In the genomic region with DNA sequence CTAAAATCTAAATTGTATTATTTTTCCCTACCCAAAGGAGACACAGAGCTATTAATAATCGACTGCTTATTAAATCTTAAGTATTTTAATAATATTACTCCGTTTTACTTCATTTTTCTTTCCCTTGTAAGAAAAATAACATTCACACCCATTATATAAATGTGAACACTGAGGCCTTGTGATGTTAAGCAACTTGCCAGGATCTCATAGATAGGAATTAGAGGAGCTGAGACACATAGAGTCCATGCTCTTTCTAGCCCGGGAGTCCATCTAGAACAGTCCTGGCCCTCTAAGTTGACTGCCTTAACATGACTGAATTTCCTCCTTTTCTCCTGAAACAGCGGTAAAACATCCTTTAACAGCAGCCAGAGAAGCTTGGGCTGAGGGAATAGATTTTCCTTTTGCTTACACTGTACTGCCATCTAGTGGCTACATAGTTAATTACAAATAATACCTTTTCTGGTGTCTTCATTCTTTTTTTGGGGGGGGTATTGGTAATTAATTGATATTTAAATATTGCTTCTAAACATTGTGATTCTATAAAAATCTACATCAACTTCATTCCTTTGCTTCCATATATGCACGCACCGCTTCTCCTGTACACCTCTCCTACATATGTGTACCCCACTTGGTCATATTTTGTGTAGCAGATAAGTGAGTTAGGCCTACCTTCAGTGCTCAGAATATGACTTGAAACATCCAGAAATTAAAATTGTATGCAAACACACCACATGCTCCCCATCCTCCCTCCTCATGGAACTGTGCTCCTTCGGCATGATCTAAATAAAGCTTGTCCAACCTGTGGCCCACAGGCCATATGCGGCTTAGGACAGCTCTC, we compare ENCODE assay signal across 10 cellular contexts.
DNase-seq lines count a peak whose midpoint lies in the region; ATAC-seq, FAIRE-seq and TF ChIP-seq lines count a peak whose summit lies in the region.
"Had no signal": no experiment of that assay in that cellular context is flagged by ENCODE, and none has a peak within 500 bp of the region (broad histone marks: within the 10 kb centered on the region; RNA-seq: fewer than 3 reads in every experiment).

No MANE protein-coding gene starts in this region.

- H3K36me3 Mint-ChIP-seq in stimulated activated memory B cell treated with anti-CD40 and anti-IgM and Interleukin-4, amounts not matched to agents 10 μg/mL and 1 μg/mL and 100 μg/mL, for 72 hours = no peaks in the 10 kb centered on the region
- H3K36me3 Mint-ChIP-seq: stimulated activated effector memory CD8-positive, alpha-beta T cell treated with anti-CD3 and anti-CD28 coated beads, Interleukin-12 subunit alpha, Interleukin-12 subunit beta, amount 100 ng/mL, for 72 hours had no signal

- no peak for TF ChIP-seq POLR2A in K562 (conservative IDR thresholded peaks at IDR 0.05)

- peak; percentile 64 for ATAC-seq in HG02938 (IDR thresholded peaks at IDR 0.05; ENCODE audit: unreplicated experiment)
- ATAC-seq in K562 = peak; percentile 80
- peak; percentile 79 for ATAC-seq in upper lobe of right lung
- ATAC-seq in stimulated activated memory B cell treated with anti-CD40 and anti-IgM and Interleukin-4, amounts not matched to agents 10 μg/mL and 1 μg/mL and 100 μg/mL, for 72 hours = no peak
- ATAC-seq: stimulated activated effector memory CD8-positive, alpha-beta T cell treated with anti-CD3 and anti-CD28 coated beads, Interleukin-12 subunit alpha, Interleukin-12 subunit beta, amount 100 ng/mL, for 72 hours had no signal

- peak; percentile 77 for FAIRE-seq in K562 (lab: Jason Lieb, UNC)

- CTCF ChIA-PET in A673 (lab: Charles Lee) = interaction anchor here (0.6 to 1.0 kb wide), 6 partner anchors 9 to 1694 kb away, joined by 3 to 7 read pairs (median 4); no protein-coding TSS in a partner anchor
- CTCF ChIA-PET in K562 (lab: Yijun Ruan, JAX; ENCODE audit: low intra/inter-chr PET ratio) = interaction anchor here (1.2 to 1.7 kb wide), 2 partner anchors 1415 to 1922 kb away, joined by 4 to 5 read pairs; no protein-coding TSS in a partner anchor

- no peak overlapping the region for H3K9ac ChIP-seq in K562 (ENCODE audit: insufficient read depth in 1 of 2, low read depth in 2 of 2, low read length in 2 of 2)

- H3K4me1 ChIP-seq in A673 (ENCODE audit: insufficient read depth, low read length, poor library complexity, severe bottlenecking) (no peaks in the 10 kb centered on the region), K562 (replicated peaks in 1 of 2; ENCODE audit: control insufficient read depth in 2 of 2, insufficient read depth in 2 of 2, low read length in 2 of 2) (no peaks in the 10 kb centered on the region), upper lobe of right lung (no peaks in the 10 kb centered on the region)

- DNase-seq in A673 (ENCODE audit: low spot score) (peak; percentile 60), NCI-H2196 (lab: John Stamatoyannopoulos, UW; ENCODE audit: unreplicated experiment) (peak; percentile 55), K562 (ENCODE audit: extremely low read depth in 1 of 4, low spot score in 3 of 4) (peak; percentile 42 to 68 (median 62)), kidney epithelial cell (ENCODE audit: low read depth) (no peak), upper lobe of right lung (no peak)

- TF ChIP-seq CTCF in A673 (conservative IDR thresholded peaks at IDR 0.05; ENCODE audit: low read depth, low read length) (peak; percentile 69), GM12874 (IDR thresholded peaks at IDR 0.05; ENCODE audit: insufficient read depth, low read depth, low read length) (peak; percentile 23; the same call in 1 of the 2 replicates), K562 (IDR thresholded peaks at IDR 0.05 in 2 of 3, conservative IDR thresholded peaks at IDR 0.05 in 1 of 3; ENCODE audit: insufficient read depth in 2 of 3, low read depth in 1 of 3, low read length in 3 of 3) (peak; percentile 46 to 68 (median 60); a peak in 5 of 6 replicates), kidney epithelial cell (IDR thresholded peaks at IDR 0.05; ENCODE audit: insufficient read depth, low read length, poor library complexity, severe bottlenecking) (peak; percentile 33), upper lobe of right lung (IDR thresholded peaks at IDR 0.05) (peak; percentile 65)

- POLR2A ChIA-PET in A673 (lab: Charles Lee; ENCODE audit: low non-redundant PET) (interaction anchor here (0.6 kb wide), 1 partner anchor 1174 kb away, joined by 3 read pairs; no protein-coding TSS in a partner anchor), K562 (lab: Yijun Ruan, JAX) (interaction anchor here (0.6 kb wide), 1 partner anchor 922 kb away, joined by 4 read pairs; no protein-coding TSS in a partner anchor)

- no peaks in the 10 kb centered on the region for H3K9me1 ChIP-seq in K562 (ENCODE audit: control insufficient read depth, insufficient read depth, low read length)

- no peaks in the 10 kb centered on the region for H3K9me3 Mint-ChIP-seq in stimulated activated memory B cell treated with anti-CD40 and anti-IgM and Interleukin-4, amounts not matched to agents 10 μg/mL and 1 μg/mL and 100 μg/mL, for 72 hours
- H3K9me3 Mint-ChIP-seq: dendritic cell treated with granulocyte-macrophage colony-stimulating factor and Interleukin-4, amounts not matched to agents 40 ng/mL and 50 ng/mL, for 4 days; stimulated activated effector memory CD8-positive, alpha-beta T cell treated with anti-CD3 and anti-CD28 coated beads, Interleukin-12 subunit alpha, Interleukin-12 subunit beta, amount 100 ng/mL, for 72 hours had no signal

- H3K4me1 Mint-ChIP-seq in stimulated activated memory B cell treated with anti-CD40 and anti-IgM and Interleukin-4, amounts not matched to agents 10 μg/mL and 1 μg/mL and 100 μg/mL, for 72 hours = no peaks in the 10 kb centered on the region
- H3K4me1 Mint-ChIP-seq: stimulated activated effector memory CD8-positive, alpha-beta T cell treated with anti-CD3 and anti-CD28 coated beads, Interleukin-12 subunit alpha, Interleukin-12 subunit beta, amount 100 ng/mL, for 72 hours had no signal

- no peak for TF ChIP-seq EP300 in K562 (IDR thresholded peaks at IDR 0.05; ENCODE audit: low read length)

- peaks cover 6% of the 10 kb centered on the region for H3K27me3 ChIP-seq in A673 (replicated peaks; ENCODE audit: insufficient read depth, low read depth, low read length, poor library complexity)
- H3K27me3 ChIP-seq in K562 (ENCODE audit: control insufficient read depth in 2 of 2, insufficient read depth in 2 of 2, low read length in 2 of 2) = no peaks in the 10 kb centered on the region
- no peaks in the 10 kb centered on the region for H3K27me3 ChIP-seq in kidney epithelial cell (ENCODE audit: control insufficient read depth, insufficient read depth, low read length)
- no peaks in the 10 kb centered on the region for H3K27me3 ChIP-seq in upper lobe of right lung

- in situ Hi-C loops in K562 (cut with MboI) = loop anchor here (25.0 kb wide), 1 partner anchor 1426 kb away; no protein-coding TSS in a partner anchor

- H3K4me3 Mint-ChIP-seq in stimulated activated memory B cell treated with anti-CD40 and anti-IgM and Interleukin-4, amounts not matched to agents 10 μg/mL and 1 μg/mL and 100 μg/mL, for 72 hours = no peak overlapping the region
- H3K4me3 Mint-ChIP-seq: dendritic cell treated with granulocyte-macrophage colony-stimulating factor and Interleukin-4, amounts not matched to agents 40 ng/mL and 50 ng/mL, for 4 days; stimulated activated effector memory CD8-positive, alpha-beta T cell treated with anti-CD3 and anti-CD28 coated beads, Interleukin-12 subunit alpha, Interleukin-12 subunit beta, amount 100 ng/mL, for 72 hours had no signal

- BruUV-seq in A673 (replicated peaks; lab: Mats Ljungman, UMichigan) = no TSS peak
- BruUV-seq in K562 (replicated peaks; lab: Mats Ljungman, UMichigan) = no TSS peak

- H3K36me3 ChIP-seq in A673 (ENCODE audit: insufficient read depth, low read length, poor library complexity, severe bottlenecking) (no peaks in the 10 kb centered on the region), K562 (ENCODE audit: control insufficient read depth, insufficient read depth, low read length) (no peaks in the 10 kb centered on the region), kidney epithelial cell (ENCODE audit: control insufficient read depth, insufficient read depth, low read length) (no peaks in the 10 kb centered on the region), upper lobe of right lung (no peaks in the 10 kb centered on the region)

- H3K4me3 ChIP-seq in A673 (ENCODE audit: low read depth, low read length, poor library complexity, severe bottlenecking) (no peak overlapping the region), K562 (no peak overlapping the region), kidney epithelial cell (ENCODE audit: low read depth, low read length) (no peak overlapping the region), upper lobe of right lung (no peak overlapping the region)

- no peaks in the 10 kb centered on the region for H3K79me2 ChIP-seq in K562 (ENCODE audit: control insufficient read depth, insufficient read depth, low read length)

- H2AFZ ChIP-seq in K562 (ENCODE audit: low read depth, low read length) = no peak overlapping the region

- no peak overlapping the region for H3K27ac Mint-ChIP-seq in stimulated activated memory B cell treated with anti-CD40 and anti-IgM and Interleukin-4, amounts not matched to agents 10 μg/mL and 1 μg/mL and 100 μg/mL, for 72 hours
- H3K27ac Mint-ChIP-seq: dendritic cell treated with granulocyte-macrophage colony-stimulating factor and Interleukin-4, amounts not matched to agents 40 ng/mL and 50 ng/mL, for 4 days; stimulated activated effector memory CD8-positive, alpha-beta T cell treated with anti-CD3 and anti-CD28 coated beads, Interleukin-12 subunit alpha, Interleukin-12 subunit beta, amount 100 ng/mL, for 72 hours had no signal

- H4K20me1 ChIP-seq in K562 (replicated peaks; ENCODE audit: control insufficient read depth, insufficient read depth, low read length) = no peaks in the 10 kb centered on the region

- H3K27ac ChIP-seq in A673 (ENCODE audit: low read depth, low read length, poor library complexity, severe bottlenecking) (no peak overlapping the region), K562 (ENCODE audit: extremely low read depth, low read depth, low read length) (no peak overlapping the region), upper lobe of right lung (no peak overlapping the region)

- TF ChIP-seq RAD21 in K562 (CRISPR knock-in tag; conservative IDR thresholded peaks at IDR 0.05 in 1 of 2, IDR thresholded peaks at IDR 0.05 in 1 of 2) = peak; percentile 85 to 91

- intact Hi-C loops in A673 (cut with micrococcal nuclease; ENCODE audit: unreplicated experiment) = loop anchor here (1.0 to 10.0 kb wide), 6 partner anchors 174 to 1924 kb away; no protein-coding TSS in a partner anchor
- intact Hi-C loops in K562 (cut with micrococcal nuclease) = loop anchor here (2.0 to 5.0 kb wide), 3 partner anchors 906 to 1926 kb away; no protein-coding TSS in a partner anchor
- intact Hi-C loops in upper lobe of right lung (cut with DNase I) = no loop called here

- H3K27me3 Mint-ChIP-seq in stimulated activated memory B cell treated with anti-CD40 and anti-IgM and Interleukin-4, amounts not matched to agents 10 μg/mL and 1 μg/mL and 100 μg/mL, for 72 hours = peaks cover 8% of the 10 kb centered on the region
- H3K27me3 Mint-ChIP-seq: dendritic cell treated with granulocyte-macrophage colony-stimulating factor and Interleukin-4, amounts not matched to agents 40 ng/mL and 50 ng/mL, for 4 days had no signal

- H3K4me2 ChIP-seq in K562 (ENCODE audit: insufficient read depth, low read length) = no peak overlapping the region

- H3K9me3 ChIP-seq in A673 (ENCODE audit: low read depth, low read length, poor library complexity, severe bottlenecking) (no peaks in the 10 kb centered on the region), K562 (replicated peaks; ENCODE audit: control insufficient read depth, insufficient read depth, low read depth, low read length) (no peaks in the 10 kb centered on the region), upper lobe of right lung (no peaks in the 10 kb centered on the region)

- 10% methylated on average over 8 of the region's 8 CpGs for WGBS in K562 (ENCODE audit: insufficient coverage, low coverage, missing lambda C conversion rate)

Comparison
In these comparisons a context has a peak if more than half of its experiments do, and no peak if none do; other contexts are left out.
1. DNase-seq: peak in A673 (single experiment), NCI-H2196 (single experiment) and K562 (4 of 4); none in kidney epithelial cell (single experiment) and upper lobe of right lung (single experiment).
2. Peak in every context shown above with its lines, with median percentiles within 50 percentile points of each other: CTCF ChIP-seq.